ENCODE assay signal across 8 cellular contexts in the genomic region with DNA sequence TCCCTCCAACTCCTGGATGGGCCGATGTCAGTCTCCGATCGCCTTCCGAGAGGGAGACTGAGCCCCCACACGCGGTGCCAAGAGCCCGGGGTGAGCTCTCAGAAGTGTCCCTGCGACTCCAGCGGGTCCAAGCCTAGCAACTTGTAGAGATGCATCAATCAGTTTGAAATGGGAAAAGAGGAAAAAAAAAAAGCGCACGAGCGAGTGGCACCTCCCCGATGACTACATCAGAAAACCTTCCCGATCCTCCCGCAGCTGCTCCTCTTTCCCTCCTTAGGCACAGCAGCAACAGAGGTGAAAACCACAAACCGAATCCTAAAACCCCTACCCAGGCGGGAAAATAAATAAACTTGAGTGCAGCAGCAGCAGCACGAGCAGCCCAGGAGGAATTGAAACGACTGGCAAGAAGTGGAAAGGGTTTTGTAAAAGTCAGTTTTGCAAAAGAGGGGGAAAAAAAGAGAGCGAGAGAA. TPM values are rescaled to one million over a fixed set of nuclear protein-coding genes. Genes with fewer than 3 reads are reported as not detected.
DNase-seq lines count a peak whose midpoint lies in the region; ATAC-seq and TF ChIP-seq lines count a peak whose summit lies in the region.

No MANE protein-coding gene starts in this region.

- H3K4me3 Mint-ChIP-seq in stimulated activated memory B cell treated with anti-CD40 and anti-IgM and Interleukin-4, amounts not matched to agents 10 μg/mL and 1 μg/mL and 100 μg/mL, for 72 hours, result peak overlapping the region; percentile 74

- H3K36me3 Mint-ChIP-seq in stimulated activated memory B cell treated with anti-CD40 and anti-IgM and Interleukin-4, amounts not matched to agents 10 μg/mL and 1 μg/mL and 100 μg/mL, for 72 hours, result no peaks in the 10 kb centered on the region

- no peak overlapping the region for H3K9ac ChIP-seq in BLaER1

- H3K4me2 ChIP-seq in BLaER1, result peak overlapping the region; percentile 98

- H3K36me3 ChIP-seq in BLaER1, result no peaks in the 10 kb centered on the region

- H3K27ac Mint-ChIP-seq in stimulated activated memory B cell treated with anti-CD40 and anti-IgM and Interleukin-4, amounts not matched to agents 10 μg/mL and 1 μg/mL and 100 μg/mL, for 72 hours, result no peak overlapping the region

- H3K4me3 ChIP-seq in BLaER1 (peak overlapping the region; percentile 66), astrocyte of the spinal cord (ENCODE audit: low read depth, low read length) (peak overlapping the region; percentile 66)

- in situ Hi-C loops in astrocyte of the spinal cord (cut with HindIII; ENCODE audit: low sequenced_read_pairs), result no loop called here

- peaks cover 38% of the 10 kb centered on the region for H3K4me1 Mint-ChIP-seq in stimulated activated memory B cell treated with anti-CD40 and anti-IgM and Interleukin-4, amounts not matched to agents 10 μg/mL and 1 μg/mL and 100 μg/mL, for 72 hours

- no peak for TF ChIP-seq CTCF in astrocyte of the spinal cord (IDR thresholded peaks at IDR 0.05; ENCODE audit: low read depth, low read length)

- no peak overlapping the region for H3K27ac ChIP-seq in BLaER1

- DNase-seq in H4 (ENCODE audit: low spot score) (peak; percentile 88), NCI-H345 treated with DMSO at 0.1 percent for 48 hours (lab: John Stamatoyannopoulos, UW; ENCODE audit: unreplicated experiment) (peak; percentile 81), astrocyte of the spinal cord (ENCODE audit: low read depth, low spot score) (peak; percentile 76), iris pigment epithelial cell (ENCODE audit: low read depth) (peak; percentile 77)
- DNase-seq in stimulated activated CD4-positive, alpha-beta T cell treated with anti-CD3 and anti-CD28 coated beads, Interleukin-4, amount 100 ng/mL, for 4 hours, result no peak

- peaks cover 45% of the 10 kb centered on the region for H4K20me1 ChIP-seq in BLaER1

- no peak for ATAC-seq in stimulated activated memory B cell treated with anti-CD40 and anti-IgM and Interleukin-4, amounts not matched to agents 10 μg/mL and 1 μg/mL and 100 μg/mL, for 72 hours
- ATAC-seq in HG03469 (IDR thresholded peaks at IDR 0.05; ENCODE audit: unreplicated experiment), result no peak

- H3K27me3 Mint-ChIP-seq in stimulated activated memory B cell treated with anti-CD40 and anti-IgM and Interleukin-4, amounts not matched to agents 10 μg/mL and 1 μg/mL and 100 μg/mL, for 72 hours, result peaks cover 78% of the 10 kb centered on the region

- H3K9me3 ChIP-seq in BLaER1, result no peaks in the 10 kb centered on the region; the same call in 1 of the 2 replicates

- no peaks in the 10 kb centered on the region for H3K9me3 Mint-ChIP-seq in stimulated activated memory B cell treated with anti-CD40 and anti-IgM and Interleukin-4, amounts not matched to agents 10 μg/mL and 1 μg/mL and 100 μg/mL, for 72 hours

- peaks cover 40% of the 10 kb centered on the region for H3K4me1 ChIP-seq in BLaER1

- peaks cover 59% of the 10 kb centered on the region for H3K27me3 ChIP-seq in BLaER1

RNA-seq across cellular contexts. Expression of a gene that starts 1.0 kb away (rescaled TPM):
- total RNA-seq in H4 (2014; rRNA removed; shearing (Covaris generic)), result 8.6 and 19.7 TPM in 2 replicates

Comparison
In these comparisons a context has a peak if more than half of its experiments do, and no peak if none do; other contexts are left out.
1. DNase-seq: peak in H4 (single experiment), NCI-H345 treated with DMSO at 0.1 percent for 48 hours (single experiment), astrocyte of the spinal cord (single experiment) and iris pigment epithelial cell (single experiment); none in stimulated activated CD4-positive, alpha-beta T cell treated with anti-CD3 and anti-CD28 coated beads, Interleukin-4, amount 100 ng/mL, for 4 hours (0 of 2).